In genomic region chr3:11552289-11553264, GRCh38 we compare ENCODE assay signal across 22 cellular contexts.
A peak's percentile ranks its signal among the peaks of the same experiment; 100 is the strongest.
DNase-seq lines count a peak whose midpoint lies in the region; ATAC-seq and TF ChIP-seq lines count a peak whose summit lies in the region.
"Had no signal": no experiment of that assay in that cellular context is flagged by ENCODE, and none has a peak within 500 bp of the region (broad histone marks: within the 10 kb centered on the region; RNA-seq: fewer than 3 reads in every experiment).

No MANE protein-coding gene starts in this region.

- no peak for ATAC-seq in T-helper 17 cell
- no peak for ATAC-seq in activated CD4-positive, alpha-beta T cell treated with anti-CD3 and anti-CD28 coated beads for 36 hours
- ATAC-seq in GM18520 (IDR thresholded peaks at IDR 0.05; ENCODE audit: unreplicated experiment) = no peak
- ATAC-seq: HCT116 had no signal

- CTCF ChIA-PET in CD4-positive, alpha-beta memory T cell (lab: Charles Lee; ENCODE audit: partially characterized antibody) = no interaction called here
- CTCF ChIA-PET in activated CD4-positive, alpha-beta T cell treated with anti-CD3 and anti-CD28 coated beads for 36 hours (lab: Charles Lee) = no interaction called here

- TF ChIP-seq CTCF in esophagus squamous epithelium (IDR thresholded peaks at IDR 0.05) (no peak), spleen (IDR thresholded peaks at IDR 0.05 in 8 of 11, conservative IDR thresholded peaks at IDR 0.05 in 3 of 11) (no peak)

- peaks cover 28 to 37% of the 10 kb centered on the region in 2 donors for H3K36me3 Mint-ChIP-seq in CD4-positive, alpha-beta memory T cell
- H3K36me3 Mint-ChIP-seq in T-helper 17 cell (ENCODE audit: low read depth) = no peaks in the 10 kb centered on the region
- H3K36me3 Mint-ChIP-seq in activated CD4-positive, alpha-beta T cell treated with anti-CD3 and anti-CD28 coated beads for 36 hours (ENCODE audit: low read depth) = peaks cover 31% of the 10 kb centered on the region

- no peaks in the 10 kb centered on the region for H3K9me3 ChIP-seq in CD4-positive, alpha-beta memory T cell (ENCODE audit: control insufficient read depth in 1 of 2, low read length in 2 of 2)
- H3K9me3 ChIP-seq in T-helper 17 cell (ENCODE audit: control insufficient read depth, low read length, poor library complexity, severe bottlenecking) (no peaks in the 10 kb centered on the region), esophagus squamous epithelium (no peaks in the 10 kb centered on the region), spleen (no peaks in the 10 kb centered on the region)
- H3K9me3 ChIP-seq: adrenal gland, colonic mucosa, esophagus muscularis mucosa had no signal

- H3K27ac ChIP-seq in CD4-positive, alpha-beta memory T cell (ENCODE audit: low read depth, low read length) = no peak overlapping the region
- peak overlapping the region in 3 of 4 donors; percentile 1 to 74 (median 36) for H3K27ac ChIP-seq in esophagus squamous epithelium
- H3K27ac ChIP-seq in spleen = no peak overlapping the region
- H3K27ac ChIP-seq: colonic mucosa had no signal

- peaks cover 0 to 9% (median 0%) of the 10 kb centered on the region in 8 donors for H3K9me3 Mint-ChIP-seq in CD4-positive, alpha-beta memory T cell
- H3K9me3 Mint-ChIP-seq in activated CD4-positive, alpha-beta T cell treated with anti-CD3 and anti-CD28 coated beads for 36 hours (ENCODE audit: low read depth) = peaks cover 2% of the 10 kb centered on the region
- H3K9me3 Mint-ChIP-seq: T-helper 2 cell treated with Interferon-gamma antibody and Interleukin-4, amounts not matched to agents 5 μg/mL and 100 μg/mL, for 36 hours had no signal

- peaks cover 9% of the 10 kb centered on the region for H3K36me3 ChIP-seq in CD4-positive, alpha-beta memory T cell (ENCODE audit: insufficient read depth, low read length)
- H3K36me3 ChIP-seq in esophagus squamous epithelium (peaks cover 0 to 49% (median 3%) of the 10 kb centered on the region in 3 donors), spleen (peaks cover 0 to 54% (median 29%) of the 10 kb centered on the region in 6 donors)
- H3K36me3 ChIP-seq: colonic mucosa had no signal

- H3K4me3 ChIP-seq in CD4-positive, alpha-beta memory T cell (ENCODE audit: low read length in 2 of 2) = no peak overlapping the region
- H3K4me3 ChIP-seq in esophagus squamous epithelium (no peak overlapping the region), spleen (no peak overlapping the region)
- H3K4me3 ChIP-seq: adrenal gland, colonic mucosa, esophagus muscularis mucosa had no signal

- POLR2A ChIA-PET in CD4-positive, alpha-beta memory T cell (lab: Charles Lee; ENCODE audit: partially characterized antibody) = no interaction called here
- POLR2A ChIA-PET in activated CD4-positive, alpha-beta T cell treated with anti-CD3 and anti-CD28 coated beads for 36 hours (lab: Charles Lee) = no interaction called here

- H3K4me1 Mint-ChIP-seq in CD4-positive, alpha-beta memory T cell = peaks cover 0 to 13% (median 6%) of the 10 kb centered on the region in 4 donors
- peaks cover 10% of the 10 kb centered on the region for H3K4me1 Mint-ChIP-seq in T-helper 17 cell
- peaks cover 2% of the 10 kb centered on the region for H3K4me1 Mint-ChIP-seq in activated CD4-positive, alpha-beta T cell treated with anti-CD3 and anti-CD28 coated beads for 36 hours

- H3K27ac Mint-ChIP-seq in CD4-positive, alpha-beta memory T cell = peak overlapping the region in 4 of 7 donors; percentile 21 to 58 (median 48)
- H3K27ac Mint-ChIP-seq in T-helper 17 cell = peak overlapping the region; percentile 51
- no peak overlapping the region for H3K27ac Mint-ChIP-seq in activated CD4-positive, alpha-beta T cell treated with anti-CD3 and anti-CD28 coated beads for 36 hours
- H3K27ac Mint-ChIP-seq: activated CD4-positive, alpha-beta T cell treated with anti-CD3 and anti-CD28 coated beads, Interleukin-2, amount 10 ng/mL, durations not matched to agents 24 days and 14 days; B cell; stimulated activated naive CD8-positive, alpha-beta T cell treated with anti-CD3 and anti-CD28 coated beads, Interleukin-15, Interleukin-2, amounts not matched to agents 100 ng/mL and 50 ng/mL, for 24 hours; T-helper 2 cell treated with Interferon-gamma antibody and Interleukin-4, amounts not matched to agents 5 μg/mL and 100 μg/mL, for 36 hours had no signal

- no peak for DNase-seq in CD4-positive, alpha-beta memory T cell
- DNase-seq in T-helper 17 cell (no peak), esophagus squamous epithelium (lab: John Stamatoyannopoulos, UW) (no peak), spleen (peak; percentile 61), T-helper 1 cell (no peak), RKO (ENCODE audit: low spot score) (no peak)
- DNase-seq in activated CD4-positive, alpha-beta T cell treated with anti-CD3 and anti-CD28 coated beads for 36 hours = no peak
- DNase-seq: activated CD4-positive, alpha-beta T cell treated with anti-CD3 and anti-CD28 coated beads, Interleukin-2, amount 10 ng/mL, durations not matched to agents 24 days and 14 days; activated T-cell treated with anti-CD3 and anti-CD28 coated beads for 4 hours; colonic mucosa; DMS 273 treated with DMSO at 0.1 percent for 48 hours; midbrain; NCI-H1417; NCI-H226; occipital lobe had no signal

- no peaks in the 10 kb centered on the region for H3K4me1 ChIP-seq in CD4-positive, alpha-beta memory T cell (ENCODE audit: insufficient read depth, low read length)
- peaks cover 20 to 47% (median 26%) of the 10 kb centered on the region in 3 donors for H3K4me1 ChIP-seq in esophagus squamous epithelium
- H3K4me1 ChIP-seq in spleen = peaks cover 0 to 43% (median 15%) of the 10 kb centered on the region in 6 donors
- H3K4me1 ChIP-seq: colonic mucosa had no signal

- intact Hi-C loops in CD4-positive, alpha-beta memory T cell (cut with micrococcal nuclease) = no loop called here
- intact Hi-C loops in esophagus squamous epithelium (cut with DNase I) = no loop called here
- intact Hi-C loops in spleen (cut with DNase I; ENCODE audit: low total_unique reads) = no loop called here
- intact Hi-C loops in activated CD4-positive, alpha-beta T cell treated with anti-CD3 and anti-CD28 coated beads for 36 hours (cut with DNase I, micrococcal nuclease) = no loop called here

- 90 to 93% methylated on average over 12 to 14 of the region's 16 CpGs for WGBS in esophagus squamous epithelium, 2 donors
- WGBS in spleen, 5 donors = 87 to 94% (median 91%) methylated on average over 16 of the region's 16 CpGs

- TF ChIP-seq POLR2A in esophagus squamous epithelium (IDR thresholded peaks at IDR 0.05) (no peak), spleen (IDR thresholded peaks at IDR 0.05) (no peak)

- no peaks in the 10 kb centered on the region for H3K27me3 Mint-ChIP-seq in CD4-positive, alpha-beta memory T cell
- H3K27me3 Mint-ChIP-seq in T-helper 17 cell = no peaks in the 10 kb centered on the region
- no peaks in the 10 kb centered on the region for H3K27me3 Mint-ChIP-seq in activated CD4-positive, alpha-beta T cell treated with anti-CD3 and anti-CD28 coated beads for 36 hours
- H3K27me3 Mint-ChIP-seq: activated CD4-positive, alpha-beta T cell treated with anti-CD3 and anti-CD28 coated beads, Interleukin-2, amount 10 ng/mL, durations not matched to agents 24 days and 14 days; B cell; stimulated activated naive CD8-positive, alpha-beta T cell treated with anti-CD3 and anti-CD28 coated beads, Interleukin-15, Interleukin-2, amounts not matched to agents 100 ng/mL and 50 ng/mL, for 24 hours had no signal

- no peaks in the 10 kb centered on the region for H3K27me3 ChIP-seq in CD4-positive, alpha-beta memory T cell (ENCODE audit: insufficient read depth, low read length)
- H3K27me3 ChIP-seq in esophagus squamous epithelium (no peaks in the 10 kb centered on the region), spleen (replicated peaks in 1 of 7) (no peaks in the 10 kb centered on the region)
- H3K27me3 ChIP-seq: adrenal gland, colonic mucosa, esophagus muscularis mucosa had no signal

- H3K4me3 Mint-ChIP-seq in CD4-positive, alpha-beta memory T cell = peak overlapping the region in 1 of 8 donors; percentile 31
- H3K4me3 Mint-ChIP-seq in T-helper 17 cell = no peak overlapping the region
- no peak overlapping the region for H3K4me3 Mint-ChIP-seq in activated CD4-positive, alpha-beta T cell treated with anti-CD3 and anti-CD28 coated beads for 36 hours
- H3K4me3 Mint-ChIP-seq: activated CD4-positive, alpha-beta T cell treated with anti-CD3 and anti-CD28 coated beads, Interleukin-2, amount 10 ng/mL, durations not matched to agents 24 days and 14 days; B cell; stimulated activated naive CD8-positive, alpha-beta T cell treated with anti-CD3 and anti-CD28 coated beads, Interleukin-15, Interleukin-2, amounts not matched to agents 100 ng/mL and 50 ng/mL, for 24 hours; T-helper 2 cell treated with Interferon-gamma antibody and Interleukin-4, amounts not matched to agents 5 μg/mL and 100 μg/mL, for 36 hours had no signal

Comparison
In these comparisons a context has a peak if more than half of its experiments do, and no peak if none do; other contexts are left out.
1. H3K27ac ChIP-seq: peak in esophagus squamous epithelium (3 of 4); none in CD4-positive, alpha-beta memory T cell (single experiment) and spleen (0 of 8).